ENCODE assay signal across 8 cellular contexts in the genomic region with DNA sequence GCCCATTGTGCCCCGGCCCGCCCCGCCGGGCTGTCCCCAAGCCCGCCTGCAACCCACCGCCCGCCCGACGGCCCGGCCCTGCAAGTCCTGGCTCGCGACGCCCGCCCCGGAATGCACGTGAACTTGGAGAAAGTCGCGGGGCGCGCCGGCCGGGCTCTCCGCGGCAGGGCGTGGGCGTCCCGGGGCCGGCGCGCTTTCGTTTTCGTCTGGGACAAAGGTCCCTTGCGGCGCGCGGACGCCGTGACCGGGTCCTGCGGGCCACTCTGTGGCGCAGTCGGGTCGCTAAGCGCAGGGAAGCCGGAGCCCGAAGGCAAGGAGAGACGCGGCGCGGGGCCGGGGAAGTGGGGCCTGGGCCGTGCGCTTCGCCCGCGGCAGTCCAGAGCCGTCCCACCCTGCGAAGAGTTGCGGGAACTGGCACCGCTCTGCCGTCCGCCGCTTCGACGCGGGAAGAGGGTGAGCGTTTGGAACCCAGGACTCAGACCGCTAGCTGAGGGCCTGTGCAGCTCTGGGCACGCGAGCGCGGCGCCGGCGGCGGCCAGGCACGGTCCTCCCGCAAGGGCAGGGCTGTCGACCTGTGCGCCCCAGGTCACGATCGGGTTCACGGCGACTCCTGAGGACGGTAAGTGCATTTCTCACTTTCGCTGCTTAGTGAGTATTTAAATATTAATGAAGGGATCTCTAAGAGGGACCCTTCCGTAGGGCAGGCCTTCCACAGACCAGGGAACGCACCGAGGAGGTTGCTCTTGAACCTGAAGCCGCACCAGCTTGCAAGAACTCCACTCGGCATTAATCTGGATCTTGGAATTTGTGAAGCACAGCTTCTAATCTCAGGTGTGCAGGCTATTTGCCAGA.
DNase-seq lines count a peak whose midpoint lies in the region; ATAC-seq and TF ChIP-seq lines count a peak whose summit lies in the region.

No MANE protein-coding gene starts in this region.

- H3K9me3 ChIP-seq in vagina = no peaks in the 10 kb centered on the region

- no peak for ATAC-seq in GM18873 (IDR thresholded peaks at IDR 0.05; ENCODE audit: low FRiP score, unreplicated experiment)

- H3K9me3 Mint-ChIP-seq in IgD-negative memory B cell (no peaks in the 10 kb centered on the region), nephron (no peaks in the 10 kb centered on the region)

- H3K36me3 ChIP-seq in vagina = no peaks in the 10 kb centered on the region

- no peaks in the 10 kb centered on the region for H3K27me3 Mint-ChIP-seq in IgD-negative memory B cell
- H3K27me3 Mint-ChIP-seq in nephron (ENCODE audit: low read depth) = peaks cover 27% of the 10 kb centered on the region

- DNase-seq in GM12864 (ENCODE audit: low read depth) (no peak), fibroblast of mammary gland (ENCODE audit: low read depth) (peak; percentile 42), vagina (ENCODE audit: extremely low spot score in 2 of 2) (no peak), LoVo (ENCODE audit: low spot score) (no peak)
- DNase-seq in activated CD8-positive, alpha-beta memory T cell treated with anti-CD3 and anti-CD28 coated beads, Interleukin-2, amount 50 U/mL, for 48 hours = peak; percentile 82

- no peaks in the 10 kb centered on the region for H3K27me3 ChIP-seq in vagina

- no peak for TF ChIP-seq POLR2A in vagina (IDR thresholded peaks at IDR 0.05)

- peak overlapping the region; percentile 100 for H3K27ac ChIP-seq in vagina

- no peak for TF ChIP-seq CTCF in GM12864 (IDR thresholded peaks at IDR 0.05; ENCODE audit: low read depth, low read length, missing control alignments)
- TF ChIP-seq CTCF in fibroblast of mammary gland (conservative IDR thresholded peaks at IDR 0.05; ENCODE audit: control insufficient read depth, insufficient read depth, low read depth, low read length) = no peak
- TF ChIP-seq CTCF in nephron (IDR thresholded peaks at IDR 0.05; ENCODE audit: unreplicated experiment in 3 of 3) = no peak
- no peak for TF ChIP-seq CTCF in vagina (IDR thresholded peaks at IDR 0.05)

- intact Hi-C loops in vagina (cut with DNase I) = loop anchor here (5.0 to 10.0 kb wide), 2 partner anchors 40 to 67 kb away; no protein-coding TSS in a partner anchor

- peak overlapping the region; percentile 1 to 67 (median 53) for H3K27ac Mint-ChIP-seq in IgD-negative memory B cell
- peak overlapping the region; percentile 69 to 97 (median 96) for H3K27ac Mint-ChIP-seq in nephron

- H3K4me1 Mint-ChIP-seq in IgD-negative memory B cell (peaks cover 16 to 24% (median 18%) of the 10 kb centered on the region in 3 donors), nephron (peaks cover 54% of the 10 kb centered on the region)

- peaks cover 47% of the 10 kb centered on the region for H3K4me1 ChIP-seq in vagina

- H3K4me3 ChIP-seq in GM12864 (ENCODE audit: low read depth, low read length) (peak overlapping the region; percentile 70), fibroblast of mammary gland (ENCODE audit: control insufficient read depth, low read depth, low read length) (peak overlapping the region; percentile 94), vagina (peak overlapping the region; percentile 82 to 95)

- H3K36me3 Mint-ChIP-seq in IgD-negative memory B cell (no peaks in the 10 kb centered on the region), nephron (ENCODE audit: low read depth) (no peaks in the 10 kb centered on the region)

- H3K4me3 Mint-ChIP-seq in IgD-negative memory B cell (peak overlapping the region; percentile 73 to 83 (median 77)), nephron (peak overlapping the region; percentile 83 to 99 (median 96))

Comparison
In these comparisons a context has a peak if more than half of its experiments do, and no peak if none do; other contexts are left out.
1. DNase-seq: peak in activated CD8-positive, alpha-beta memory T cell treated with anti-CD3 and anti-CD28 coated beads, Interleukin-2, amount 50 U/mL, for 48 hours (single experiment) and fibroblast of mammary gland (single experiment); none in GM12864 (single experiment), vagina (0 of 2) and LoVo (single experiment).
2. Peak in every context shown above with its lines, with median percentiles within 50 percentile points of each other: H3K4me3 ChIP-seq.